ENCODE assay signal across 21 cellular contexts in genomic region chr20:31948008-31948407, GRCh38. TPM values are rescaled to one million over a fixed set of nuclear protein-coding genes. Genes with fewer than 3 reads are reported as not detected.
"Had no signal": no experiment of that assay in that cellular context is flagged by ENCODE, and none has a peak within 500 bp of the region (broad histone marks: within the 10 kb centered on the region; RNA-seq: fewer than 3 reads in every experiment).

No MANE protein-coding gene starts in this region.

- H3K36me3 ChIP-seq: uterus had no signal

- H3K27me3 Mint-ChIP-seq: activated CD4-positive, alpha-beta T cell treated with anti-CD3 and anti-CD28 coated beads, Interleukin-2, amount 10 ng/mL, durations not matched to agents 24 days and 14 days; activated CD8-positive, alpha-beta memory T cell treated with anti-CD3 and anti-CD28 coated beads, Interleukin-2, amount 10 ng/mL, durations not matched to agents 7 days and 5 days; activated naive CD8-positive, alpha-beta T cell; activated T-cell treated with anti-CD3 and anti-CD28 coated beads, Interleukin-2, amount 50 U/mL, for 24 hours; memory B cell; natural killer cell treated with Interleukin-12 subunit alpha and Interleukin-12 subunit beta and Interleukin-15 and Interleukin-18, amount 100 ng/mL, for 72 hours had no signal

- H3K27ac ChIP-seq: esophagus squamous epithelium, foreskin keratinocyte, uterus had no signal

- H3K4me1 ChIP-seq: foreskin keratinocyte, uterus had no signal

- H3K4me3 Mint-ChIP-seq: activated CD4-positive, alpha-beta T cell treated with anti-CD3 and anti-CD28 coated beads, Interleukin-2, amount 10 ng/mL, durations not matched to agents 24 days and 14 days; activated CD8-positive, alpha-beta memory T cell treated with anti-CD3 and anti-CD28 coated beads, Interleukin-2, amount 10 ng/mL, durations not matched to agents 7 days and 5 days; activated T-cell treated with anti-CD3 and anti-CD28 coated beads, Interleukin-2, amount 50 U/mL, for 24 hours; memory B cell; natural killer cell treated with Interleukin-12 subunit alpha and Interleukin-12 subunit beta and Interleukin-15 and Interleukin-18, amount 100 ng/mL, for 72 hours had no signal

- H3K27ac Mint-ChIP-seq: activated CD4-positive, alpha-beta T cell treated with anti-CD3 and anti-CD28 coated beads, Interleukin-2, amount 10 ng/mL, durations not matched to agents 24 days and 14 days; activated CD8-positive, alpha-beta memory T cell treated with anti-CD3 and anti-CD28 coated beads, Interleukin-2, amount 10 ng/mL, durations not matched to agents 7 days and 5 days; activated T-cell treated with anti-CD3 and anti-CD28 coated beads, Interleukin-2, amount 50 U/mL, for 24 hours; memory B cell; natural killer cell treated with Interleukin-12 subunit alpha and Interleukin-12 subunit beta and Interleukin-15 and Interleukin-18, amount 100 ng/mL, for 72 hours had no signal

- H3K4me3 ChIP-seq: esophagus squamous epithelium, tibial nerve, uterus had no signal

- H3K9me3 Mint-ChIP-seq: activated CD4-positive, alpha-beta T cell treated with anti-CD3 and anti-CD28 coated beads, Interleukin-2, amount 10 ng/mL, durations not matched to agents 24 days and 14 days; activated T-cell treated with anti-CD3 and anti-CD28 coated beads, Interleukin-2, amount 50 U/mL, for 24 hours; memory B cell; natural killer cell treated with Interleukin-12 subunit alpha and Interleukin-12 subunit beta and Interleukin-15 and Interleukin-18, amount 100 ng/mL, for 72 hours had no signal

- H3K9me3 ChIP-seq: uterus had no signal

- DNase-seq: activated CD4-positive, alpha-beta T cell treated with anti-CD3 and anti-CD28 coated beads, Interleukin-2, amount 10 ng/mL, durations not matched to agents 24 days and 14 days; activated CD8-positive, alpha-beta memory T cell treated with anti-CD3 and anti-CD28 coated beads, Interleukin-2, amount 10 ng/mL, durations not matched to agents 7 days and 5 days; activated T-cell treated with anti-CD3 and anti-CD28 coated beads, Interleukin-2, amount 50 U/mL, for 24 hours; central memory CD4-positive, alpha-beta T cell; cortex of kidney; effector CD4-positive, alpha-beta T cell; esophagus squamous epithelium; foreskin keratinocyte; left ventricle myocardium superior; nucleus accumbens; stimulated activated CD4-positive, alpha-beta T cell treated with anti-CD3 and anti-CD28 coated beads, Interleukin-2, amount 100 ng/mL, for 48 hours; stimulated activated naive CD4-positive, alpha-beta T cell; substantia nigra; uterus had no signal

- ATAC-seq: activated CD8-positive, alpha-beta memory T cell treated with anti-CD3 and anti-CD28 coated beads, Interleukin-2, amount 10 ng/mL, durations not matched to agents 7 days and 5 days; foreskin keratinocyte; left ventricle myocardium superior; natural killer cell treated with Interleukin-12 subunit alpha and Interleukin-12 subunit beta and Interleukin-15 and Interleukin-18, amount 100 ng/mL, for 72 hours had no signal

- H3K27me3 ChIP-seq: esophagus squamous epithelium, foreskin keratinocyte, tibial nerve, uterus had no signal

RNA-seq across cellular contexts. Expression of gene XKR7, which starts 19.9 kb away (rescaled TPM):
- total RNA-seq: activated CD4-positive, alpha-beta T cell treated with anti-CD3 and anti-CD28 coated beads, Interleukin-2, amount 10 ng/mL, durations not matched to agents 24 days and 14 days; activated CD8-positive, alpha-beta memory T cell treated with anti-CD3 and anti-CD28 coated beads, Interleukin-2, amount 10 ng/mL, durations not matched to agents 7 days and 5 days; esophagus squamous epithelium; foreskin keratinocyte; left ventricle myocardium superior; mucosa of gallbladder; posterior vena cava; skeletal muscle tissue; tibial nerve had no signal
- polyA plus RNA-seq: foreskin keratinocyte had no signal
